ENCODE assay signal across 18 cellular contexts in genomic region chr19:49658139-49658517, GRCh38.
"Had no signal": no experiment of that assay in that cellular context is flagged by ENCODE, and none has a peak within 500 bp of the region (broad histone marks: within the 10 kb centered on the region; RNA-seq: fewer than 3 reads in every experiment).

No MANE protein-coding gene starts in this region.

- H3K4me1 ChIP-seq: right atrium auricular region, uterus had no signal

- H3K9me3 ChIP-seq: right atrium auricular region, tibial nerve, uterus had no signal

- H3K27me3 ChIP-seq: right atrium auricular region, tibial nerve, uterus had no signal

- DNase-seq: activated CD4-positive, CD25-positive, alpha-beta regulatory T cell treated with anti-CD3 and anti-CD28 coated beads, Interleukin-2, amount 50 U/mL, for 72 hours; activated naive CD4-positive, alpha-beta T cell; activated naive CD8-positive, alpha-beta T cell treated with anti-CD3 and anti-CD28 coated beads, Interleukin-2, amount 10 ng/mL, durations not matched to agents 7 days and 5 days; activated T-cell treated with anti-CD3 and anti-CD28 coated beads for 4 hours; cortex of kidney; effector CD4-positive, alpha-beta T cell; foreskin fibroblast; hypothalamus; nucleus accumbens; stimulated activated CD4-positive, alpha-beta T cell treated with anti-CD3 and anti-CD28 coated beads, Interleukin-15, amount 100 ng/mL, for 24 hours; stimulated activated CD4-positive, alpha-beta T cell treated with anti-CD3 and anti-CD28 coated beads, Interleukin-4, amount 100 ng/mL, for 1 hour; stimulated activated naive CD4-positive, alpha-beta T cell; substantia nigra; T-helper 9 cell; uterus had no signal

- H3K4me3 ChIP-seq: right atrium auricular region, skin epidermis, tibial nerve, uterus had no signal

- H3K27ac ChIP-seq: right atrium auricular region, tibial nerve, uterus had no signal

- H3K36me3 ChIP-seq: uterus had no signal
